In genomic region chr15:43134157-43134637, GRCh38 we compare ENCODE assay signal across 8 cellular contexts. TPM values are rescaled to one million over a fixed set of nuclear protein-coding genes. Genes with fewer than 3 reads are reported as not detected.
A peak's percentile ranks its signal among the peaks of the same experiment; 100 is the strongest.
DNase-seq lines count a peak whose midpoint lies in the region; ATAC-seq and TF ChIP-seq lines count a peak whose summit lies in the region.

No MANE protein-coding gene starts in this region.

- H3K36me3 ChIP-seq in GM06990 (ENCODE audit: control insufficient read depth, insufficient read depth, low read length): peaks cover 10% of the 10 kb centered on the region
- H3K36me3 ChIP-seq in gastroesophageal sphincter: peaks cover 0 to 40% of the 10 kb centered on the region in 2 donors
- H3K36me3 ChIP-seq in rectal smooth muscle tissue (ENCODE audit: control insufficient read depth, insufficient read depth, low read length): peaks cover 15% of the 10 kb centered on the region

- POLR2A ChIA-PET in activated CD4-positive, alpha-beta memory T cell treated with anti-CD3 and anti-CD28 coated beads, Interleukin-2, amount 10 ng/mL, durations not matched to agents 7 days and 5 days (lab: Charles Lee): interaction anchor here (0.9 to 2.0 kb wide), 7 partner anchors 10 to 52 kb away, joined by 3 to 16 read pairs (median 7); partner anchors contain the start of gene UBR1

- TF ChIP-seq CTCF in GM06990 (IDR thresholded peaks at IDR 0.05; ENCODE audit: insufficient read depth, low read length, poor library complexity, severe bottlenecking) (no peak), gastroesophageal sphincter (IDR thresholded peaks at IDR 0.05) (no peak)

- peak overlapping the region; percentile 73 for H3K27ac Mint-ChIP-seq in activated CD4-positive, alpha-beta memory T cell treated with anti-CD3 and anti-CD28 coated beads, Interleukin-2, amount 10 ng/mL, durations not matched to agents 7 days and 5 days

- ATAC-seq in HG02678 (IDR thresholded peaks at IDR 0.05; ENCODE audit: unreplicated experiment) (peak; percentile 11), gastroesophageal sphincter (no peak), HG03108 (IDR thresholded peaks at IDR 0.05; ENCODE audit: unreplicated experiment) (no peak), GM19452 (IDR thresholded peaks at IDR 0.05; ENCODE audit: unreplicated experiment) (no peak)

- peak overlapping the region; percentile 49 for H3K9ac ChIP-seq in rectal smooth muscle tissue (ENCODE audit: low read length)

- H3K27me3 Mint-ChIP-seq in activated CD4-positive, alpha-beta memory T cell treated with anti-CD3 and anti-CD28 coated beads, Interleukin-2, amount 10 ng/mL, durations not matched to agents 7 days and 5 days: peaks cover 10% of the 10 kb centered on the region

- H3K36me3 Mint-ChIP-seq in activated CD4-positive, alpha-beta memory T cell treated with anti-CD3 and anti-CD28 coated beads, Interleukin-2, amount 10 ng/mL, durations not matched to agents 7 days and 5 days (ENCODE audit: low read depth): peaks cover 40% of the 10 kb centered on the region

- peaks cover 38% of the 10 kb centered on the region for H3K4me1 Mint-ChIP-seq in activated CD4-positive, alpha-beta memory T cell treated with anti-CD3 and anti-CD28 coated beads, Interleukin-2, amount 10 ng/mL, durations not matched to agents 7 days and 5 days

- H3K4me1 ChIP-seq in gastroesophageal sphincter (peaks cover 0 to 29% (median 0%) of the 10 kb centered on the region in 3 donors), rectal smooth muscle tissue (ENCODE audit: control insufficient read depth, insufficient read depth, low read length) (peaks cover 5% of the 10 kb centered on the region)

- H3K27me3 ChIP-seq in GM06990 (replicated peaks; ENCODE audit: control insufficient read depth, insufficient read depth, low read length) (no peaks in the 10 kb centered on the region), gastroesophageal sphincter (no peaks in the 10 kb centered on the region), rectal smooth muscle tissue (ENCODE audit: control insufficient read depth, insufficient read depth, low read length) (no peaks in the 10 kb centered on the region)

- TF ChIP-seq POLR2A in gastroesophageal sphincter (IDR thresholded peaks at IDR 0.05): no peak

- H3K4me3 Mint-ChIP-seq in activated CD4-positive, alpha-beta memory T cell treated with anti-CD3 and anti-CD28 coated beads, Interleukin-2, amount 10 ng/mL, durations not matched to agents 7 days and 5 days: peak overlapping the region; percentile 87

- CTCF ChIA-PET in activated CD4-positive, alpha-beta memory T cell treated with anti-CD3 and anti-CD28 coated beads, Interleukin-2, amount 10 ng/mL, durations not matched to agents 7 days and 5 days (lab: Charles Lee): interaction anchor here (1.3 kb wide), 1 partner anchor 12 kb away, joined by 4 read pairs; no protein-coding TSS in a partner anchor

- DNase-seq in GM06990 (ENCODE audit: extremely low read depth, insufficient read length): no peak
- peak; percentile 30 for DNase-seq in activated CD4-positive, alpha-beta memory T cell treated with anti-CD3 and anti-CD28 coated beads, Interleukin-2, amount 10 ng/mL, durations not matched to agents 7 days and 5 days
- no peak for DNase-seq in posterior vena cava (ENCODE audit: low spot score)

- intact Hi-C loops in posterior vena cava (cut with DNase I): no loop called here

- H3K9me3 Mint-ChIP-seq in activated CD4-positive, alpha-beta memory T cell treated with anti-CD3 and anti-CD28 coated beads, Interleukin-2, amount 10 ng/mL, durations not matched to agents 7 days and 5 days: peaks cover 4% of the 10 kb centered on the region

- H3K27ac ChIP-seq in gastroesophageal sphincter (peak overlapping the region; percentile 39 to 92 (median 88)), rectal smooth muscle tissue (ENCODE audit: low read depth, low read length) (peak overlapping the region; percentile 81)

- TF ChIP-seq EP300 in gastroesophageal sphincter (IDR thresholded peaks at IDR 0.05): no peak

- H3K4me3 ChIP-seq in GM06990 (replicated peaks; ENCODE audit: low read depth, low read length): peak overlapping the region; percentile 78
- H3K4me3 ChIP-seq in gastroesophageal sphincter: peak overlapping the region; percentile 69 to 80
- peak overlapping the region; percentile 81 for H3K4me3 ChIP-seq in rectal smooth muscle tissue (ENCODE audit: low read length)

- H3K9me3 ChIP-seq in gastroesophageal sphincter: no peaks in the 10 kb centered on the region

- 0 to 9% methylated on average over 1 to 9 of the region's 12 CpGs for WGBS in gastroesophageal sphincter (ENCODE audit: low coverage in 1 of 2), 2 donors

RNA-seq across cellular contexts. Expression of gene TMEM62, which starts 0.8 kb away (rescaled TPM):
- 10 to 100 TPM; 24.2 to 24.9 TPM for total RNA-seq in activated CD4-positive, alpha-beta memory T cell treated with anti-CD3 and anti-CD28 coated beads, Interleukin-2, amount 10 ng/mL, durations not matched to agents 7 days and 5 days
- total RNA-seq in gastroesophageal sphincter (10 to 100 TPM; 11.5 to 25.2 (median 22.9) TPM), posterior vena cava (10 to 100 TPM; 16.0 to 17.3 TPM)

RNA-seq across cellular contexts. Expression of gene UBR1, which starts 28.4 kb away (rescaled TPM):
- 10 to 100 TPM; 41.8 to 42.4 TPM for total RNA-seq in activated CD4-positive, alpha-beta memory T cell treated with anti-CD3 and anti-CD28 coated beads, Interleukin-2, amount 10 ng/mL, durations not matched to agents 7 days and 5 days
- total RNA-seq in gastroesophageal sphincter: 10 to 100 TPM; 24.0 to 46.1 (median 31.5) TPM
- 10 to 100 TPM; 36.5 to 39.1 TPM for total RNA-seq in posterior vena cava

RNA-seq across cellular contexts. Expression of gene CCNDBP1, which starts 51.0 kb away (rescaled TPM):
- 100 to 1,000 TPM; 103 to 108 TPM for total RNA-seq in activated CD4-positive, alpha-beta memory T cell treated with anti-CD3 and anti-CD28 coated beads, Interleukin-2, amount 10 ng/mL, durations not matched to agents 7 days and 5 days
- total RNA-seq in gastroesophageal sphincter (10 to 100 TPM; 43.0 to 70.9 (median 54.1) TPM), posterior vena cava (10 to 100 TPM; 49.6 to 52.6 TPM)
